Comparison of ENCODE assay signal across 17 cellular contexts in genomic region chr21:33155005-33155404, GRCh38.
A peak's percentile ranks its signal among the peaks of the same experiment; 100 is the strongest.
DNase-seq lines count a peak whose midpoint lies in the region; ATAC-seq and TF ChIP-seq lines count a peak whose summit lies in the region.
"Had no signal": no experiment of that assay in that cellular context is flagged by ENCODE, and none has a peak within 500 bp of the region (broad histone marks: within the 10 kb centered on the region; RNA-seq: fewer than 3 reads in every experiment).

No MANE protein-coding gene starts in this region.

- H3K27ac Mint-ChIP-seq in activated T-cell treated with anti-CD3 and anti-CD28 coated beads, Interleukin-2, amount 50 U/mL, for 72 hours, result peak overlapping the region; percentile 49
- H3K27ac Mint-ChIP-seq: B cell; CD4-positive, alpha-beta T cell; CD8-positive, alpha-beta T cell had no signal

- H3K79me2 ChIP-seq in neural cell (replicated peaks; ENCODE audit: insufficient read depth, low read length), result no peaks in the 10 kb centered on the region

- no peaks in the 10 kb centered on the region for H3K4me1 Mint-ChIP-seq in activated T-cell treated with anti-CD3 and anti-CD28 coated beads, Interleukin-2, amount 50 U/mL, for 72 hours (ENCODE audit: low read depth)

- no peaks in the 10 kb centered on the region for H4K20me1 ChIP-seq in neural cell (ENCODE audit: insufficient read depth)
- H4K20me1 ChIP-seq: BLaER1 treated with 17β-estradiol and CSF1 and Interleukin-3, amounts not matched to agents 10 nM and 100 nM had no signal

- H3K4me2 ChIP-seq in neural cell (ENCODE audit: low read length), result no peak overlapping the region
- H3K4me2 ChIP-seq: A549; BLaER1 treated with 17β-estradiol and CSF1 and Interleukin-3, amounts not matched to agents 10 nM and 100 nM had no signal

- no peak for TF ChIP-seq CTCF in neural cell (IDR thresholded peaks at IDR 0.05; ENCODE audit: poor library complexity, severe bottlenecking)

- no peaks in the 10 kb centered on the region for H3K36me3 ChIP-seq in neural cell (ENCODE audit: insufficient read depth, low read length)
- H3K36me3 ChIP-seq: BLaER1 treated with 17β-estradiol and CSF1 and Interleukin-3, amounts not matched to agents 10 nM and 100 nM had no signal

- H3K9ac ChIP-seq in neural cell (ENCODE audit: low read length), result no peak overlapping the region
- H3K9ac ChIP-seq: BLaER1 treated with 17β-estradiol and CSF1 and Interleukin-3, amounts not matched to agents 10 nM and 100 nM had no signal

- no peak overlapping the region for H3K4me3 Mint-ChIP-seq in activated T-cell treated with anti-CD3 and anti-CD28 coated beads, Interleukin-2, amount 50 U/mL, for 72 hours
- H3K4me3 Mint-ChIP-seq: B cell; CD4-positive, alpha-beta T cell; CD8-positive, alpha-beta T cell had no signal

- TF ChIP-seq EP300 in neural cell (conservative IDR thresholded peaks at IDR 0.05; ENCODE audit: poor library complexity, severe bottlenecking), result no peak

- peaks cover 5 to 6% of the 10 kb centered on the region in 2 donors for H3K9me3 Mint-ChIP-seq in activated T-cell treated with anti-CD3 and anti-CD28 coated beads, Interleukin-2, amount 50 U/mL, for 72 hours

- no peak for ATAC-seq in activated T-cell treated with anti-CD3 and anti-CD28 coated beads, Interleukin-2, amount 50 U/mL, for 72 hours (replicated peaks in 1 of 2)
- ATAC-seq: A549; CD8-positive, alpha-beta T cell had no signal

- no peak for DNase-seq in activated T-cell treated with anti-CD3 and anti-CD28 coated beads, Interleukin-2, amount 50 U/mL, for 72 hours
- no peak for DNase-seq in activated T-cell treated with anti-CD3 and anti-CD28 coated beads, Interleukin-2, amount 50 U/mL, for 48 hours
- DNase-seq in activated effector memory CD4-positive, alpha-beta T cell treated with Interleukin-2 at 50 U/mL for 16 hours, result no peak
- DNase-seq in amygdala (lab: John Stamatoyannopoulos, UW), result no peak
- DNase-seq: AML-193; Caco-2; Calu3; CD4-positive, alpha-beta T cell; CD8-positive, alpha-beta T cell; DMS79 treated with DMSO at 0.1 percent for 48 hours; GF-D8 had no signal

- no peaks in the 10 kb centered on the region for H3K27me3 ChIP-seq in neural cell (ENCODE audit: insufficient read depth, low read depth, low read length)
- H3K27me3 ChIP-seq: BLaER1 treated with 17β-estradiol and CSF1 and Interleukin-3, amounts not matched to agents 10 nM and 100 nM had no signal

- no peaks in the 10 kb centered on the region for H3K9me2 ChIP-seq in neural cell (ENCODE audit: insufficient read depth, low read length)

- H3F3A ChIP-seq in neural cell (ENCODE audit: insufficient read depth, low read length, poor library complexity, severe bottlenecking), result no peaks in the 10 kb centered on the region

- H3K27ac ChIP-seq in neural cell (ENCODE audit: low read length), result no peak overlapping the region
- H3K27ac ChIP-seq: 22Rv1; A549; BLaER1 treated with 17β-estradiol and CSF1 and Interleukin-3, amounts not matched to agents 10 nM and 100 nM; C4-2B had no signal

- peaks cover 47% of the 10 kb centered on the region for H3K27me3 Mint-ChIP-seq in activated T-cell treated with anti-CD3 and anti-CD28 coated beads, Interleukin-2, amount 50 U/mL, for 72 hours (ENCODE audit: low read depth)

- no peak for TF ChIP-seq RAD21 in neural cell (conservative IDR thresholded peaks at IDR 0.05)

- H2AFZ ChIP-seq in neural cell (ENCODE audit: low read depth, low read length), result no peak overlapping the region

- no peaks in the 10 kb centered on the region for H3K9me3 ChIP-seq in neural cell (ENCODE audit: low read length)
- H3K9me3 ChIP-seq: Caco-2 had no signal

- peaks cover 2 to 3% of the 10 kb centered on the region in 2 donors for H3K36me3 Mint-ChIP-seq in activated T-cell treated with anti-CD3 and anti-CD28 coated beads, Interleukin-2, amount 50 U/mL, for 72 hours (ENCODE audit: insufficient read depth in 2 of 2)
- H3K36me3 Mint-ChIP-seq: CD8-positive, alpha-beta T cell had no signal

- peak overlapping the region; percentile 39 for H3K4me3 ChIP-seq in neural cell (ENCODE audit: low read length)
- H3K4me3 ChIP-seq: A549; BLaER1 treated with 17β-estradiol and CSF1 and Interleukin-3, amounts not matched to agents 10 nM and 100 nM had no signal

TF ChIP-seq in neural cell, 6 proteins besides CTCF, POLR2A, EP300 and RAD21:
- TF ChIP-seq EZH2 (IDR thresholded peaks at IDR 0.05; ENCODE audit: borderline replicate concordance, insufficient read depth, low read length, poor library complexity, severe bottlenecking) (no peak), POLR2AphosphoS5 (IDR thresholded peaks at IDR 0.05) (no peak), TAF1 (IDR thresholded peaks at IDR 0.05; ENCODE audit: low read depth) (no peak), MXI1 (conservative IDR thresholded peaks at IDR 0.05; ENCODE audit: poor library complexity, severe bottlenecking) (no peak), REST (IDR thresholded peaks at IDR 0.05; ENCODE audit: borderline replicate concordance) (no peak), SMC3 (conservative IDR thresholded peaks at IDR 0.05; ENCODE audit: poor library complexity) (no peak)
